Comparison of ENCODE assay signal across 1 cellular context in the genomic region with DNA sequence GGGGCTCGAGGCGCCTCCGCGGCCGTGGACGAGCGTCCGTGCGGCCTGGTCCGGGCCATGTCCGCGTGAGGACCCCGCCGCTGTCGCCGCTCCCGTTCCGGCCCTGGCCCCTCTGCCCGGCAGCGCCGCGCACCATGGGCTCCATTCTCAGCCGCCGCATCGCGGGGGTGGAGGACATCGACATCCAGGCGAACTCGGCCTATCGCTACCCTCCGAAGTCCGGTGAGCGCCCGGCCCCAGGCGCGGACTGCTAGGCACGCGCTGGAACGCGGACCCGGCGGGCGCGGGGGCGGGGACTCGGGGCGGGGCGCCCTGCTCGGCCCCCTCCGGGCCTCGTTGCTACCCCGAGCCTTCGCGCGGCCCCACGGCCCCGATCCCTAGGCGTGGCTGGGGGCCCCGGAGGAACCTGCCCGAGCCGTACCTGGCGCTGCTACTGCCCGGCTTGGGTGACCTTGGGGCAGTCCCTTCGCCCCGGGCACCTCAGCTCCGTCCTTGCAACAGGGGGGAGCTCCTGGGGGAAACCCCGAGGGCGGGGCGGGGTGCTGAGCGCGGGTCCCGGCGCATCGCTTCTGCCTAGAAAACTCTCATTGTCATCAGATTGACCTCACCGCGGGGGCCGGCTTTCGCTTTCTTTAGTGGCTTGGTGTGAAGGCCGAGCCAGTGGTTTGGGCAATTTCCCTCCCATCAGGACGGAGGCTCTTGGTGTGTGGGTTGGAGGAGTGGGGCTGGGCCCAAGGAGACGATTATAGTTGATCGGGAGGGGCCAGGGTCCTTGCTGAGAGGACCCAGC.
TF ChIP-seq lines count a peak whose summit lies in the region.

No MANE protein-coding gene starts in this region.

TF ChIP-seq in K562, 482 proteins besides CTCF, POLR2A, EP300 and RAD21 (continued from another document and continues in another):
- TF ChIP-seq, protein P1, sequence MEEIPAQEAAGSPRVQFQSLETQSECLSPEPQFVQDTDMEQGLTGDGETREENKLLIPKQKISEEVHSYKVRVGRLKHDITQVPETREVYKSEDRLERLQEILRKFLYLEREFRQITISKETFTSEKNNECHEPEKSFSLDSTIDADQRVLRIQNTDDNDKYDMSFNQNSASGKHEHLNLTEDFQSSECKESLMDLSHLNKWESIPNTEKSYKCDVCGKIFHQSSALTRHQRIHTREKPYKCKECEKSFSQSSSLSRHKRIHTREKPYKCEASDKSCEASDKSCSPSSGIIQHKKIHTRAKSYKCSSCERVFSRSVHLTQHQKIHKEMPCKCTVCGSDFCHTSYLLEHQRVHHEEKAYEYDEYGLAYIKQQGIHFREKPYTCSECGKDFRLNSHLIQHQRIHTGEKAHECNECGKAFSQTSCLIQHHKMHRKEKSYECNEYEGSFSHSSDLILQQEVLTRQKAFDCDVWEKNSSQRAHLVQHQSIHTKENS (CRISPR knock-in tag; IDR thresholded peaks at IDR 0.05) = no peak
- TF ChIP-seq MCM3 (IDR thresholded peaks at IDR 0.05) (no peak), ZNF212 (CRISPR knock-in tag; IDR thresholded peaks at IDR 0.05) (no peak), GTF3C2 (IDR thresholded peaks at IDR 0.05; ENCODE audit: borderline replicate concordance, extremely low read depth, insufficient read length) (no peak), CXXC5 (CRISPR knock-in tag; IDR thresholded peaks at IDR 0.05) (peak; percentile 59; the same call in 1 of the 2 replicates), RB1 (IDR thresholded peaks at IDR 0.05; ENCODE audit: low read depth) (peak; percentile 52; the same call in 1 of the 2 replicates), ZNF24 (IDR thresholded peaks at IDR 0.05) (0 out of 2 replicates have a peak, but pooled peaks have one; percentile 40), PHF8 (IDR thresholded peaks at IDR 0.05; ENCODE audit: borderline replicate concordance, low read length) (peak; percentile 96), POLR2AphosphoS5 (IDR thresholded peaks at IDR 0.05; ENCODE audit: control insufficient read depth, insufficient read depth, low read depth, low read length) (peak; percentile 22; the same call in 1 of the 2 replicates), SRSF7 (optimal IDR thresholded peaks at IDR 0.05; ENCODE audit: low read depth, low read length) (no peak), CBFA2T3 (IDR thresholded peaks at IDR 0.05) (no peak), PML (IDR thresholded peaks at IDR 0.05; ENCODE audit: low read length) (0 out of 2 replicates have a peak, but pooled peaks have one; percentile 35), HMGXB4 (CRISPR knock-in tag; IDR thresholded peaks at IDR 0.05) (no peak), ZNF740 (CRISPR knock-in tag; IDR thresholded peaks at IDR 0.05) (0 out of 2 replicates have a peak, but pooled peaks have one; percentile 60), ZNF740 (tag; IDR thresholded peaks at IDR 0.05) (no peak), ZNF12 (CRISPR knock-in tag; IDR thresholded peaks at IDR 0.05) (0 out of 2 replicates have a peak, but pooled peaks have one; percentile 41), SP1 (CRISPR knock-in tag; IDR thresholded peaks at IDR 0.05) (0 out of 2 replicates have a peak, but pooled peaks have one; percentile 33), SIN3A (IDR thresholded peaks at IDR 0.05; ENCODE audit: borderline replicate concordance in 2 of 2, control insufficient read depth in 1 of 2, low read depth in 2 of 2, low read length in 2 of 2) (peak in 1 of 2 experiments; percentile 49; a peak in 1 of 4 replicates), NR2C2 (CRISPR knock-in tag; IDR thresholded peaks at IDR 0.05) (no peak), NR2C2 (tag; IDR thresholded peaks at IDR 0.05) (peak; percentile 83), CEBPB (tag; IDR thresholded peaks at IDR 0.05) (no peak), HMGN3 (IDR thresholded peaks at IDR 0.05; ENCODE audit: borderline replicate concordance, extremely low read depth, insufficient read length, low read depth, low read length) (peak; percentile 41), PRMT5 (CRISPR knock-in tag; IDR thresholded peaks at IDR 0.05) (0 out of 2 replicates have a peak, but pooled peaks have one; percentile 58), SAP30 (IDR thresholded peaks at IDR 0.05; ENCODE audit: borderline replicate concordance, insufficient read depth, low read depth, low read length, poor library complexity, severe bottlenecking) (peak; percentile 57), ZC3H4 (CRISPR knock-in tag; IDR thresholded peaks at IDR 0.05; ENCODE audit: borderline replicate concordance) (0 out of 2 replicates have a peak, but pooled peaks have one; percentile 68), TCF15 (CRISPR knock-in tag; IDR thresholded peaks at IDR 0.05) (no peak), NFATC3 (IDR thresholded peaks at IDR 0.05) (no peak), ERF (CRISPR knock-in tag; IDR thresholded peaks at IDR 0.05) (0 out of 2 replicates have a peak, but pooled peaks have one; percentile 15), STAT5B (CRISPR knock-in tag; IDR thresholded peaks at IDR 0.05) (no peak), POLR3G (IDR thresholded peaks at IDR 0.05; ENCODE audit: extremely low read depth, insufficient read length, insufficient replicate concordance) (no peak), ZNF431 (CRISPR knock-in tag; IDR thresholded peaks at IDR 0.05) (peak; percentile 50; the same call in 1 of the 2 replicates), ZNF263 (CRISPR knock-in tag; IDR thresholded peaks at IDR 0.05; ENCODE audit: borderline replicate concordance) (peak; percentile 42; the same call in 1 of the 2 replicates), KLF1 (tag; IDR thresholded peaks at IDR 0.05) (0 out of 2 replicates have a peak, but pooled peaks have one; percentile 17), MBD2 (IDR thresholded peaks at IDR 0.05; ENCODE audit: borderline replicate concordance, low read depth) (no peak), TAF1 (IDR thresholded peaks at IDR 0.05; ENCODE audit: control insufficient read depth, extremely low read depth, insufficient read depth, low read length, severe bottlenecking) (peak; percentile 30), PRPF4 (IDR thresholded peaks at IDR 0.05; ENCODE audit: insufficient read depth, low read depth, low read length, poor library complexity, severe bottlenecking) (no peak), FOXM1 (IDR thresholded peaks at IDR 0.05; ENCODE audit: low read depth) (no peak), FOXM1 (CRISPR knock-in tag; IDR thresholded peaks at IDR 0.05; ENCODE audit: low read depth) (0 out of 2 replicates have a peak, but pooled peaks have one; percentile 87), ZNF511 (CRISPR knock-in tag; IDR thresholded peaks at IDR 0.05) (peak; percentile 91), ZNF518B (CRISPR knock-in tag; IDR thresholded peaks at IDR 0.05) (no peak), SIN3B (IDR thresholded peaks at IDR 0.05; ENCODE audit: low read depth) (no peak; the same call in 1 of the 2 replicates)
- TF ChIP-seq, protein P2, sequence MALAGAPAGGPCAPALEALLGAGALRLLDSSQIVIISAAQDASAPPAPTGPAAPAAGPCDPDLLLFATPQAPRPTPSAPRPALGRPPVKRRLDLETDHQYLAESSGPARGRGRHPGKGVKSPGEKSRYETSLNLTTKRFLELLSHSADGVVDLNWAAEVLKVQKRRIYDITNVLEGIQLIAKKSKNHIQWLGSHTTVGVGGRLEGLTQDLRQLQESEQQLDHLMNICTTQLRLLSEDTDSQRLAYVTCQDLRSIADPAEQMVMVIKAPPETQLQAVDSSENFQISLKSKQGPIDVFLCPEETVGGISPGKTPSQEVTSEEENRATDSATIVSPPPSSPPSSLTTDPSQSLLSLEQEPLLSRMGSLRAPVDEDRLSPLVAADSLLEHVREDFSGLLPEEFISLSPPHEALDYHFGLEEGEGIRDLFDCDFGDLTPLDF (CRISPR knock-in tag; IDR thresholded peaks at IDR 0.05) = no peak
- TF ChIP-seq, protein P3, sequence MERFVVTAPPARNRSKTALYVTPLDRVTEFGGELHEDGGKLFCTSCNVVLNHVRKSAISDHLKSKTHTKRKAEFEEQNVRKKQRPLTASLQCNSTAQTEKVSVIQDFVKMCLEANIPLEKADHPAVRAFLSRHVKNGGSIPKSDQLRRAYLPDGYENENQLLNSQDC (CRISPR knock-in tag; IDR thresholded peaks at IDR 0.05) = peak; percentile 30; the same call in 1 of the 2 replicates
- TF ChIP-seq, protein P4, sequence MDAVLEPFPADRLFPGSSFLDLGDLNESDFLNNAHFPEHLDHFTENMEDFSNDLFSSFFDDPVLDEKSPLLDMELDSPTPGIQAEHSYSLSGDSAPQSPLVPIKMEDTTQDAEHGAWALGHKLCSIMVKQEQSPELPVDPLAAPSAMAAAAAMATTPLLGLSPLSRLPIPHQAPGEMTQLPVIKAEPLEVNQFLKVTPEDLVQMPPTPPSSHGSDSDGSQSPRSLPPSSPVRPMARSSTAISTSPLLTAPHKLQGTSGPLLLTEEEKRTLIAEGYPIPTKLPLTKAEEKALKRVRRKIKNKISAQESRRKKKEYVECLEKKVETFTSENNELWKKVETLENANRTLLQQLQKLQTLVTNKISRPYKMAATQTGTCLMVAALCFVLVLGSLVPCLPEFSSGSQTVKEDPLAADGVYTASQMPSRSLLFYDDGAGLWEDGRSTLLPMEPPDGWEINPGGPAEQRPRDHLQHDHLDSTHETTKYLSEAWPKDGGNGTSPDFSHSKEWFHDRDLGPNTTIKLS (IDR thresholded peaks at IDR 0.05; ENCODE audit: borderline replicate concordance, low read depth) = peak; percentile 58
